ENCODE assay signal across 9 cellular contexts in the genomic region with DNA sequence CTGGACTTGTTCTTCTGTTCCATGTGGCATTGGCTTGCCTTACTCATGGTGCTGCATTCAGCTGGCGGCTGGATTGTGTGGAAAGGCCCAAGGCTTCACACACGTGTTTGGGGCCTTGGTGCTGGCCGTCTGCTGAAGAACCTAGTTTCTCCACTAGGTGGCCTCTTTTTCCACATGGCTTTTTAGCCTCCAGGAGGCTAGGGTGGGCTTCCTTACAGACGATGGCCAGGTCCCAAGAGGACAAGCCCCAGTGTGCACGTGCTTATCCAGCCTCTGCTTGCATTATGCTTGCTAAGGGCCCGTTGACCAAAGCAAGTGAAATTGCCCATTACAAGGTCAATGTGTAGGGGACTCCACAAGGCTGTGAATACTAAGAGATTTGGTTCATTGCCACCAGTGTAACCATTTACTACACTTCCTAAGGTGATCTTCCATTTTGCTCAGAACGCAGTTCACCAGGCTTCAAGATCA. TPM values are rescaled to one million over a fixed set of nuclear protein-coding genes. Genes with fewer than 3 reads are reported as not detected.
DNase-seq lines count a peak whose midpoint lies in the region; ATAC-seq and TF ChIP-seq lines count a peak whose summit lies in the region.
"Had no signal": no experiment of that assay in that cellular context is flagged by ENCODE, and none has a peak within 500 bp of the region (broad histone marks: within the 10 kb centered on the region; RNA-seq: fewer than 3 reads in every experiment).

No MANE protein-coding gene starts in this region.

- ATAC-seq in omental fat pad (ENCODE audit: low FRiP score) (peak; percentile 26), GM18867 (IDR thresholded peaks at IDR 0.05; ENCODE audit: unreplicated experiment) (no peak), GM18517 (IDR thresholded peaks at IDR 0.05; ENCODE audit: unreplicated experiment) (no peak)

- no peak for TF ChIP-seq CTCF in omental fat pad (IDR thresholded peaks at IDR 0.05)

- DNase-seq in NCI-H1092 treated with DMSO at 0.1 percent for 48 hours (lab: John Stamatoyannopoulos, UW) = peak; percentile 7
- no peak for DNase-seq in NCI-H1092 (lab: John Stamatoyannopoulos, UW)
- DNase-seq in NCI-H69 (lab: John Stamatoyannopoulos, UW) = peak; percentile 40
- DNase-seq in ecto neural progenitor cell (ENCODE audit: low spot score) = peak; percentile 64
- no peak for DNase-seq in omental fat pad (ENCODE audit: low spot score)
- DNase-seq in SW 1271 (lab: John Stamatoyannopoulos, UW) = no peak
- DNase-seq: naive B cell had no signal

RNA-seq across cellular contexts. Expression of gene FOXO6, which starts 47.5 kb away (rescaled TPM):
- under 1 TPM in 3 of 4 donors, not detected in 1; 0.12 to 0.93 (median 0.31) TPM for total RNA-seq in omental fat pad

Comparison
In these comparisons a context has a peak if more than half of its experiments do, and no peak if none do; other contexts are left out.
1. DNase-seq: peak in NCI-H1092 treated with DMSO at 0.1 percent for 48 hours (single experiment), NCI-H69 (single experiment) and ecto neural progenitor cell (single experiment); none in NCI-H1092 (single experiment), omental fat pad (single experiment) and SW 1271 (0 of 2).